ENCODE assay signal across 28 cellular contexts in genomic region chr1:26078286-26079177, GRCh38. TPM values are rescaled to one million over a fixed set of nuclear protein-coding genes. Genes with fewer than 3 reads are reported as not detected.
DNase-seq lines count a peak whose midpoint lies in the region; ATAC-seq and TF ChIP-seq lines count a peak whose summit lies in the region.
"Had no signal": no experiment of that assay in that cellular context is flagged by ENCODE, and none has a peak within 500 bp of the region (broad histone marks: within the 10 kb centered on the region; RNA-seq: fewer than 3 reads in every experiment).

No MANE protein-coding gene starts in this region.

- H3K36me3 Mint-ChIP-seq in WTC11, result no peaks in the 10 kb centered on the region

- no peak overlapping the region for H2BK15ac ChIP-seq in mesendoderm (replicated peaks; ENCODE audit: low read depth)

- no peak overlapping the region for H3K4me3 ChIP-seq in heart right ventricle
- no peak overlapping the region for H3K4me3 ChIP-seq in mesendoderm (ENCODE audit: low read length)
- H3K4me3 ChIP-seq in transverse colon, result no peak overlapping the region
- H3K4me3 ChIP-seq: lung, SK-N-MC, stomach, upper lobe of left lung had no signal

- H2AK5ac ChIP-seq in mesendoderm (ENCODE audit: low read length), result no peak overlapping the region

- H3K9me3 Mint-ChIP-seq in WTC11, result no peaks in the 10 kb centered on the region
- H3K9me3 Mint-ChIP-seq: activated CD8-positive, alpha-beta T cell treated with anti-CD3 and anti-CD28 coated beads for 36 hours; dendritic cell treated with granulocyte-macrophage colony-stimulating factor and Interleukin-4, amounts not matched to agents 40 ng/mL and 50 ng/mL, for 4 days had no signal

- DNase-seq in heart right ventricle, result no peak
- no peak for DNase-seq in cardiac septum (ENCODE audit: low spot score)
- DNase-seq in WTC11 (ENCODE audit: low spot score), result no peak
- no peak for DNase-seq in mesendoderm
- DNase-seq in transverse colon, result peak; percentile 36
- DNase-seq in T-helper 2 cell, result no peak
- no peak for DNase-seq in SIG-M5 (lab: John Stamatoyannopoulos, UW)
- no peak for DNase-seq in Kasumi-1 (lab: John Stamatoyannopoulos, UW)
- DNase-seq: activated CD8-positive, alpha-beta T cell treated with anti-CD3 and anti-CD28 coated beads for 36 hours; activated naive CD4-positive, alpha-beta T cell; AML-193; amygdala; COR-L47; DND-41; NCI-H2107; NCI-H510A; nucleus accumbens; retina; stimulated activated CD4-positive, alpha-beta T cell treated with anti-CD3 and anti-CD28 coated beads, Interleukin-15, amount 100 ng/mL, for 24 hours; stomach; upper lobe of left lung had no signal

- CTCF ChIA-PET in WTC11 (lab: Charles Lee), result interaction anchor here (1.0 to 1.7 kb wide), 3 partner anchors 43 to 66 kb away, joined by 4 to 7 read pairs (median 4); no protein-coding TSS in a partner anchor

- H3K9me3 ChIP-seq in heart right ventricle, result no peaks in the 10 kb centered on the region
- H3K9me3 ChIP-seq in transverse colon, result no peaks in the 10 kb centered on the region
- H3K9me3 ChIP-seq: stomach, upper lobe of left lung had no signal

- 44 to 48% methylated on average over 8 of the region's 8 CpGs for WGBS in heart right ventricle, 2 donors
- WGBS in mesendoderm (ENCODE audit: extremely low coverage, insufficient coverage, low lambda C conversion rate), result no CpG with 5 or more reads among the region's 8 CpGs
- 44 to 47% methylated on average over 6 to 8 of the region's 8 CpGs for WGBS in transverse colon (ENCODE audit: low coverage in 1 of 2), 2 donors

- in situ Hi-C loops in transverse colon (cut with MboI; ENCODE audit: low pct_ligation_motif_present in 1 of 4, low pct_unique_long_range_greater_than_20kb in 1 of 4, low sequenced_read_pairs in 3 of 4), result no loop called here

- intact Hi-C loops in heart right ventricle (cut with DNase I), result no loop called here
- intact Hi-C loops in cardiac septum (cut with DNase I), result no loop called here
- intact Hi-C loops in transverse colon (cut with DNase I; ENCODE audit: low total_unique reads), result no loop called here

- H3K18ac ChIP-seq in mesendoderm (ENCODE audit: low read length), result peak overlapping the region; percentile 85

- H4K5ac ChIP-seq in mesendoderm (ENCODE audit: low read length), result no peak overlapping the region

- peak overlapping the region; percentile 98 for H3K4ac ChIP-seq in mesendoderm (ENCODE audit: low read depth, low read length)

- H3K56ac ChIP-seq in mesendoderm (ENCODE audit: low read length), result peak overlapping the region; percentile 74

- peaks cover 14% of the 10 kb centered on the region for H3K4me1 Mint-ChIP-seq in WTC11

- no peak overlapping the region for H4K8ac ChIP-seq in mesendoderm (ENCODE audit: low read depth, low read length)

- no peaks in the 10 kb centered on the region for H3K79me2 ChIP-seq in mesendoderm (ENCODE audit: control insufficient read depth, insufficient read depth, low read length)

- no peak for TF ChIP-seq POLR2A in transverse colon (IDR thresholded peaks at IDR 0.05)

- no peak overlapping the region for H3K9ac ChIP-seq in mesendoderm (ENCODE audit: low read length)

- H3K4me1 ChIP-seq in heart right ventricle (peaks cover 6 to 46% (median 22%) of the 10 kb centered on the region in 9 donors), mesendoderm (ENCODE audit: control insufficient read depth, low read depth, low read length) (peaks cover 5% of the 10 kb centered on the region), transverse colon (peaks cover 0 to 7% (median 4%) of the 10 kb centered on the region in 4 donors)

- H3K4me3 Mint-ChIP-seq in WTC11, result no peak overlapping the region
- H3K4me3 Mint-ChIP-seq: activated CD8-positive, alpha-beta T cell treated with anti-CD3 and anti-CD28 coated beads for 36 hours; dendritic cell treated with granulocyte-macrophage colony-stimulating factor and Interleukin-4, amounts not matched to agents 40 ng/mL and 50 ng/mL, for 4 days had no signal

- H2BK120ac ChIP-seq in mesendoderm (ENCODE audit: low read depth, low read length), result peak overlapping the region; percentile 88

- H3K4me2 ChIP-seq in mesendoderm (ENCODE audit: low read length), result no peak overlapping the region

- no peaks in the 10 kb centered on the region for H3K79me1 ChIP-seq in mesendoderm (ENCODE audit: low read length)

- ATAC-seq in heart right ventricle (no peak), WTC11 (peak; percentile 26; the same call in 1 of the 2 replicates)
- ATAC-seq: activated CD4-positive, CD25-positive, alpha-beta regulatory T cell treated with anti-CD3 and anti-CD28 coated beads, Interleukin-2, amount 50 U/mL, for 24 hours; activated CD8-positive, alpha-beta T cell treated with anti-CD3 and anti-CD28 coated beads for 36 hours; HepG2 had no signal

- H3K23ac ChIP-seq in mesendoderm (ENCODE audit: low read length), result no peak overlapping the region

- no peak overlapping the region for H2BK5ac ChIP-seq in mesendoderm (ENCODE audit: low read length)

- POLR2A ChIA-PET in WTC11 (lab: Charles Lee), result no interaction called here

- H3K36me3 ChIP-seq in heart right ventricle, result no peaks in the 10 kb centered on the region
- no peaks in the 10 kb centered on the region for H3K36me3 ChIP-seq in mesendoderm (ENCODE audit: control insufficient read depth, insufficient read depth, low read length)
- no peaks in the 10 kb centered on the region for H3K36me3 ChIP-seq in transverse colon
- H3K36me3 ChIP-seq: stomach, upper lobe of left lung had no signal

- H3K27me3 Mint-ChIP-seq in WTC11 (ENCODE audit: low read depth), result no peaks in the 10 kb centered on the region; the same call in 1 of the 2 replicates

- H3K27ac Mint-ChIP-seq in WTC11, result no peak overlapping the region
- H3K27ac Mint-ChIP-seq: activated CD8-positive, alpha-beta T cell treated with anti-CD3 and anti-CD28 coated beads for 36 hours; dendritic cell treated with granulocyte-macrophage colony-stimulating factor and Interleukin-4, amounts not matched to agents 40 ng/mL and 50 ng/mL, for 4 days had no signal

- no peak for TF ChIP-seq CTCF in heart right ventricle (IDR thresholded peaks at IDR 0.05)
- TF ChIP-seq CTCF in WTC11 (IDR thresholded peaks at IDR 0.05), result no peak
- no peak for TF ChIP-seq CTCF in transverse colon (IDR thresholded peaks at IDR 0.05)

- H3K27ac ChIP-seq in heart right ventricle, result peak overlapping the region; percentile 29 to 84 (median 60)
- H3K27ac ChIP-seq in mesendoderm (ENCODE audit: low read depth, low read length), result no peak overlapping the region
- H3K27ac ChIP-seq in transverse colon, result no peak overlapping the region
- H3K27ac ChIP-seq: SK-N-MC, stomach, upper lobe of left lung had no signal

- H3K27me3 ChIP-seq in heart right ventricle (peaks cover 0 to 17% (median 0%) of the 10 kb centered on the region in 7 donors), mesendoderm (ENCODE audit: insufficient read depth, low read length, poor library complexity) (no peaks in the 10 kb centered on the region), transverse colon (peaks cover 8% of the 10 kb centered on the region)
- H3K27me3 ChIP-seq: upper lobe of left lung had no signal

- no peak for TF ChIP-seq EP300 in transverse colon (IDR thresholded peaks at IDR 0.05; ENCODE audit: low read depth)

TF ChIP-seq in WTC11, 78 proteins besides CTCF, POLR2A, EP300 and RAD21 (continues in another document):
- TF ChIP-seq SMAD3 (CRISPR knock-in tag; IDR thresholded peaks at IDR 0.05; ENCODE audit: borderline replicate concordance), result no peak
- no peak for TF ChIP-seq USF1 (CRISPR knock-in tag; IDR thresholded peaks at IDR 0.05)
- TF ChIP-seq ZNF671 (CRISPR knock-in tag; IDR thresholded peaks at IDR 0.05), result no peak
- TF ChIP-seq MXD4 (CRISPR knock-in tag; IDR thresholded peaks at IDR 0.05; ENCODE audit: borderline replicate concordance), result no peak

RNA-seq across cellular contexts. Expression of gene TRIM63, which starts 11.1 kb away (rescaled TPM):
- total RNA-seq in heart right ventricle, result 100 to 1,000 TPM; 191 to 415 (median 222) TPM
- polyA plus RNA-seq in heart right ventricle, result 100 to 1,000 TPM; 194 to 305 TPM
- 123 TPM for total RNA-seq in cardiac septum
- not detected in 3 replicates for total RNA-seq in WTC11 (2021)
- polyA plus RNA-seq in mesendoderm (2013, experiment 1 of 2), result not detected
- polyA plus RNA-seq in mesendoderm (2013, experiment 2 of 2), result 0.03 TPM
- 1 to 10 TPM in 1 of 4 donors, under 1 TPM in 1, not detected in 2; 0.32 to 1.8 TPM for total RNA-seq in transverse colon
- total RNA-seq: A172; HepG2; T-helper 2 cell treated with Interferon-gamma antibody and Interleukin-4, amounts not matched to agents 100 ng/mL and 5 ng/mL, for 36 hours had no signal
- polyA plus RNA-seq: HepG2 had no signal

RNA-seq across cellular contexts. Expression of gene SLC30A2, which starts 32.6 kb away (rescaled TPM):
- total RNA-seq in heart right ventricle (10 to 100 TPM in 3 of 10 donors, 1 to 10 TPM in 7; 2.6 to 14.4 (median 8.9) TPM), cardiac septum (5.0 TPM), WTC11 (2021) (0.15 to 0.41 TPM (median 0.41 TPM) in 3 replicates), transverse colon (under 1 TPM in 1 of 4 donors, not detected in 3; 0.14 TPM)
- 1 to 10 TPM in 1 of 2 donors, under 1 TPM in 1; 0.97 to 3.6 TPM for polyA plus RNA-seq in heart right ventricle
- 0.35 TPM for polyA plus RNA-seq in mesendoderm (2013, experiment 1 of 2)
- polyA plus RNA-seq in mesendoderm (2013, experiment 2 of 2), result 0.41 TPM
- total RNA-seq: A172; activated CD8-positive, alpha-beta T cell treated with anti-CD3 and anti-CD28 coated beads for 36 hours; HepG2; T-helper 2 cell treated with Interferon-gamma antibody and Interleukin-4, amounts not matched to agents 100 ng/mL and 5 ng/mL, for 36 hours had no signal
- polyA plus RNA-seq: HepG2 had no signal

RNA-seq across cellular contexts. Expression of gene PDIK1L, which starts 33.1 kb away (rescaled TPM):
- 1 to 10 TPM; 3.8 to 8.3 (median 5.7) TPM for total RNA-seq in heart right ventricle
- polyA plus RNA-seq in heart right ventricle, result 1 to 10 TPM; 1.6 to 2.3 TPM
- 3.5 TPM for total RNA-seq in cardiac septum
- total RNA-seq in WTC11 (2021), result 4.0 to 5.5 TPM (median 4.3 TPM) in 3 replicates
- 1.2 TPM for polyA plus RNA-seq in mesendoderm (2013, experiment 1 of 2)
- polyA plus RNA-seq in mesendoderm (2013, experiment 2 of 2), result 1.2 TPM
- total RNA-seq in transverse colon, result 10 to 100 TPM in 2 of 4 donors, 1 to 10 TPM in 2; 4.0 to 15.6 (median 9.8) TPM

RNA-seq across cellular contexts. Expression of gene EXTL1, which starts 57.0 kb away (rescaled TPM):
- total RNA-seq in heart right ventricle (10 to 100 TPM in 5 of 10 donors, 1 to 10 TPM in 5; 1.1 to 17.0 (median 9.1) TPM), cardiac septum (9.2 TPM), WTC11 (2021) (1.3 to 2.1 TPM (median 1.9 TPM) in 3 replicates), transverse colon (under 1 TPM in 2 of 4 donors, not detected in 2; 0.16 to 0.41 TPM)
- 1 to 10 TPM in 1 of 2 donors, under 1 TPM in 1; 0.91 to 5.3 TPM for polyA plus RNA-seq in heart right ventricle
- polyA plus RNA-seq in mesendoderm (2013, experiment 1 of 2), result 0.21 TPM
- 0.17 TPM for polyA plus RNA-seq in mesendoderm (2013, experiment 2 of 2)
- total RNA-seq: A172; activated CD8-positive, alpha-beta T cell treated with anti-CD3 and anti-CD28 coated beads for 36 hours; T-helper 2 cell treated with Interferon-gamma antibody and Interleukin-4, amounts not matched to agents 100 ng/mL and 5 ng/mL, for 36 hours had no signal

Comparison
In these comparisons a context has a peak if more than half of its experiments do, and no peak if none do; other contexts are left out.
1. H3K27ac ChIP-seq: peak in heart right ventricle (10 of 10); none in mesendoderm (single experiment) and transverse colon (0 of 4).
2. RNA of gene TRIM63, which starts 11.1 kb away (total RNA-seq): 191 to 415 TPM in heart right ventricle and 123 TPM in cardiac septum (single experiment); 0.32 to 1.8 TPM in transverse colon and not detected in WTC11; every median in the first group is over 10 times any median in the second.